ENCODE assay signal across 16 cellular contexts in genomic region chr1:157240495-157241184, GRCh38.
DNase-seq lines count a peak whose midpoint lies in the region; ATAC-seq and TF ChIP-seq lines count a peak whose summit lies in the region.
"Had no signal": no experiment of that assay in that cellular context is flagged by ENCODE, and none has a peak within 500 bp of the region (broad histone marks: within the 10 kb centered on the region; RNA-seq: fewer than 3 reads in every experiment).

No MANE protein-coding gene starts in this region.

- DNase-seq in LoVo (ENCODE audit: low spot score) (peak; percentile 40), left colon (peak in 1 of 2 donors; percentile 18), upper lobe of left lung (peak; percentile 25 to 94), PC-3 (no peak), SHP77 (lab: John Stamatoyannopoulos, UW) (no peak), NCI-H146 treated with DMSO at 0.1 percent for 48 hours (lab: John Stamatoyannopoulos, UW; ENCODE audit: unreplicated experiment) (no peak)
- DNase-seq: activated CD4-positive, alpha-beta T cell treated with anti-CD3 and anti-CD28 coated beads, Interleukin-2, amount 10 ng/mL, durations not matched to agents 7 days and 5 days; activated effector memory CD4-positive, alpha-beta T cell treated with anti-CD3 and anti-CD28 coated beads, Interleukin-2, amount 50 U/mL, for 16 hours; heart right ventricle; NCI-H2081; sigmoid colon; T-cell had no signal

- no peak overlapping the region for H3K4me2 ChIP-seq in PC-3 (ENCODE audit: low read length)
- H3K4me2 ChIP-seq: KMS-11 had no signal

- CTCF ChIA-PET in PC-3 (lab: Charles Lee) = no interaction called here

- H3K9ac ChIP-seq in PC-3 (ENCODE audit: low read length) = no peak overlapping the region
- H3K9ac ChIP-seq: KMS-11 had no signal

- ATAC-seq in GM21825 (IDR thresholded peaks at IDR 0.05; ENCODE audit: unreplicated experiment) (peak; percentile 68), left colon (peak; percentile 86), upper lobe of left lung (ENCODE audit: low FRiP score in 2 of 2) (peak; percentile 75 to 97), HG02970 (IDR thresholded peaks at IDR 0.05; ENCODE audit: low FRiP score, unreplicated experiment) (no peak), PC-3 (no peak)
- ATAC-seq: T-cell had no signal

- H3K4me1 ChIP-seq in upper lobe of left lung (peaks cover 0 to 16% (median 3%) of the 10 kb centered on the region in 4 donors), PC-3 (ENCODE audit: insufficient read depth, low read length) (no peaks in the 10 kb centered on the region)
- H3K4me1 ChIP-seq: breast epithelium, heart right ventricle, sigmoid colon had no signal

- H4K20me1 ChIP-seq in PC-3 (ENCODE audit: low read length) = no peaks in the 10 kb centered on the region

- no peaks in the 10 kb centered on the region for H3K36me3 ChIP-seq in upper lobe of left lung
- H3K36me3 ChIP-seq in PC-3 (ENCODE audit: low read depth, low read length) = no peaks in the 10 kb centered on the region
- H3K36me3 ChIP-seq: breast epithelium, heart right ventricle, sigmoid colon had no signal

- intact Hi-C loops in left colon (cut with DNase I, micrococcal nuclease) = no loop called here
- intact Hi-C loops in PC-3 (cut with micrococcal nuclease) = no loop called here

- H3F3A ChIP-seq in PC-3 (ENCODE audit: low read length, unreplicated experiment) = no peaks in the 10 kb centered on the region

- H3K27me3 ChIP-seq in upper lobe of left lung (no peaks in the 10 kb centered on the region), PC-3 (ENCODE audit: low read length) (peaks cover 49% of the 10 kb centered on the region)
- H3K27me3 ChIP-seq: breast epithelium, sigmoid colon had no signal

- BruUV-seq in PC-3 (replicated peaks; lab: Mats Ljungman, UMichigan) = no TSS peak

- peak in 3 of 4 donors; percentile 36 to 64 (median 46) for TF ChIP-seq EP300 in upper lobe of left lung (IDR thresholded peaks at IDR 0.05)

- H3K4me3 ChIP-seq in upper lobe of left lung (no peak overlapping the region), PC-3 (ENCODE audit: low read length) (no peak overlapping the region)
- H3K4me3 ChIP-seq: breast epithelium, heart right ventricle, sigmoid colon had no signal

- H2AFZ ChIP-seq in PC-3 (ENCODE audit: low read length) = no peak overlapping the region

- 51 to 70% methylated on average over 7 of the region's 7 CpGs for WGBS in upper lobe of left lung, 2 donors

- H3K9me2 ChIP-seq in PC-3 (replicated peaks; ENCODE audit: low read length) = no peaks in the 10 kb centered on the region

- peak in 1 of 4 donors; percentile 49 for TF ChIP-seq POLR2A in upper lobe of left lung (IDR thresholded peaks at IDR 0.05)

- TF ChIP-seq CTCF in upper lobe of left lung (IDR thresholded peaks at IDR 0.05) (no peak), PC-3 (conservative IDR thresholded peaks at IDR 0.05; ENCODE audit: low read depth, low read length) (no peak)

- H3K9me3 ChIP-seq in upper lobe of left lung (no peaks in the 10 kb centered on the region), PC-3 (ENCODE audit: low read length) (no peaks in the 10 kb centered on the region)
- H3K9me3 ChIP-seq: breast epithelium, heart right ventricle, sigmoid colon had no signal

- POLR2A ChIA-PET in PC-3 (lab: Charles Lee; ENCODE audit: unreplicated experiment) = no interaction called here

- H3K79me2 ChIP-seq in PC-3 (ENCODE audit: low read length) = no peaks in the 10 kb centered on the region

- H3K27ac ChIP-seq in upper lobe of left lung (peak overlapping the region; percentile 49 to 67 (median 54)), PC-3 (ENCODE audit: low read length) (no peak overlapping the region)
- H3K27ac ChIP-seq: breast epithelium, heart right ventricle, KMS-11, sigmoid colon had no signal

Comparison
In these comparisons a context has a peak if more than half of its experiments do, and no peak if none do; other contexts are left out.
1. ATAC-seq: peak in GM21825 (single experiment), left colon (single experiment) and upper lobe of left lung (2 of 2); none in HG02970 (single experiment) and PC-3 (single experiment).
2. DNase-seq: peak in LoVo (single experiment) and upper lobe of left lung (2 of 2); none in PC-3 (single experiment), SHP77 (0 of 2) and NCI-H146 treated with DMSO at 0.1 percent for 48 hours (single experiment).